13 cellular contexts compared by ENCODE assay signal in genomic region chr11:3043315-3043871, GRCh38. TPM values are rescaled to one million over a fixed set of nuclear protein-coding genes. Genes with fewer than 3 reads are reported as not detected.
DNase-seq lines count a peak whose midpoint lies in the region; ATAC-seq and TF ChIP-seq lines count a peak whose summit lies in the region.
"Had no signal": no experiment of that assay in that cellular context is flagged by ENCODE, and none has a peak within 500 bp of the region (broad histone marks: within the 10 kb centered on the region; RNA-seq: fewer than 3 reads in every experiment).

No MANE protein-coding gene starts in this region.

- H3K27ac ChIP-seq in ACC112 (ENCODE audit: low read depth, low read length), result peak overlapping the region; percentile 70
- H3K27ac ChIP-seq in gastroesophageal sphincter, result peak overlapping the region in 3 of 4 donors; percentile 26 to 48 (median 37)

- H3K27me3 ChIP-seq in ACC112 (ENCODE audit: insufficient read depth, low read length) (no peaks in the 10 kb centered on the region), gastroesophageal sphincter (no peaks in the 10 kb centered on the region)
- H3K27me3 ChIP-seq: upper lobe of left lung had no signal

- H3K4me3 ChIP-seq in ACC112 (ENCODE audit: low read depth, low read length) (no peak overlapping the region), gastroesophageal sphincter (no peak overlapping the region)
- H3K4me3 ChIP-seq: upper lobe of left lung had no signal

- no peak overlapping the region for H2AFZ ChIP-seq in ACC112 (ENCODE audit: low read length, unreplicated experiment)

- H3K27me3 Mint-ChIP-seq in activated T-helper 1 cell treated with anti-CD3 and anti-CD28 coated beads, Interleukin-12 subunit alpha, Interleukin-12 subunit beta, Interleukin-2, Interleukin-4 antibody, amounts not matched to agents 30 ng/mL and 10 ng/mL and 1 ng/mL, durations not matched to agents 14 hours and 24 hours and 36 hours (ENCODE audit: insufficient read depth), result no peaks in the 10 kb centered on the region
- H3K27me3 Mint-ChIP-seq: activated naive CD4-positive, alpha-beta T cell treated with anti-CD3 and anti-CD28 coated beads, Interleukin-2, amount 50 U/mL, for 24 hours had no signal

- no peak for DNase-seq in activated T-helper 1 cell treated with anti-CD3 and anti-CD28 coated beads, Interleukin-12 subunit alpha, Interleukin-12 subunit beta, Interleukin-2, Interleukin-4 antibody, amounts not matched to agents 30 ng/mL and 10 ng/mL and 1 ng/mL, durations not matched to agents 14 hours and 24 hours and 36 hours (ENCODE audit: low spot score)
- no peak for DNase-seq in omental fat pad (ENCODE audit: low spot score)
- DNase-seq in effector CD4-positive, alpha-beta T cell, result no peak
- DNase-seq in NCI-H2029 treated with DMSO at 0.1 percent for 48 hours (lab: John Stamatoyannopoulos, UW), result no peak
- DNase-seq in NCI-H510A treated with DMSO at 0.1 percent for 48 hours (lab: John Stamatoyannopoulos, UW), result no peak
- DNase-seq in NCI-H1048 (lab: John Stamatoyannopoulos, UW), result no peak
- DNase-seq: HCEC 1CT; NCI-H524; stimulated activated CD4-positive, alpha-beta T cell treated with anti-CD3 and anti-CD28 coated beads, Interleukin-12 subunit alpha, Interleukin-12 subunit beta, amount 100 ng/mL, for 4 hours; upper lobe of left lung had no signal

- TF ChIP-seq CTCF in gastroesophageal sphincter (IDR thresholded peaks at IDR 0.05), result no peak
- TF ChIP-seq CTCF in omental fat pad (IDR thresholded peaks at IDR 0.05), result no peak

- no peaks in the 10 kb centered on the region for H3K9me3 ChIP-seq in gastroesophageal sphincter
- H3K9me3 ChIP-seq: upper lobe of left lung had no signal

- no peak for TF ChIP-seq POLR2A in gastroesophageal sphincter (IDR thresholded peaks at IDR 0.05)

- TF ChIP-seq EP300 in gastroesophageal sphincter (IDR thresholded peaks at IDR 0.05), result no peak

- H3K36me3 ChIP-seq in ACC112 (ENCODE audit: insufficient read depth, low read length), result peaks cover 16% of the 10 kb centered on the region
- peaks cover 0 to 75% of the 10 kb centered on the region in 2 donors for H3K36me3 ChIP-seq in gastroesophageal sphincter

- WGBS in gastroesophageal sphincter (ENCODE audit: low coverage in 1 of 2), 2 donors, result no CpG with 5 or more reads among the region's 16 CpGs

- intact Hi-C loops in activated T-helper 1 cell treated with anti-CD3 and anti-CD28 coated beads, Interleukin-12 subunit alpha, Interleukin-12 subunit beta, Interleukin-2, Interleukin-4 antibody, amounts not matched to agents 30 ng/mL and 10 ng/mL and 1 ng/mL, durations not matched to agents 14 hours and 24 hours and 36 hours (cut with micrococcal nuclease), result no loop called here

- H3K36me3 Mint-ChIP-seq in activated T-helper 1 cell treated with anti-CD3 and anti-CD28 coated beads, Interleukin-12 subunit alpha, Interleukin-12 subunit beta, Interleukin-2, Interleukin-4 antibody, amounts not matched to agents 30 ng/mL and 10 ng/mL and 1 ng/mL, durations not matched to agents 14 hours and 24 hours and 36 hours (ENCODE audit: low read depth), result peaks cover 20% of the 10 kb centered on the region

- ATAC-seq in gastroesophageal sphincter (peak; percentile 70), omental fat pad (ENCODE audit: low FRiP score) (peak; percentile 50)

- H3K4me3 Mint-ChIP-seq in activated T-helper 1 cell treated with anti-CD3 and anti-CD28 coated beads, Interleukin-12 subunit alpha, Interleukin-12 subunit beta, Interleukin-2, Interleukin-4 antibody, amounts not matched to agents 30 ng/mL and 10 ng/mL and 1 ng/mL, durations not matched to agents 14 hours and 24 hours and 36 hours, result no peak overlapping the region
- H3K4me3 Mint-ChIP-seq: activated naive CD4-positive, alpha-beta T cell treated with anti-CD3 and anti-CD28 coated beads, Interleukin-2, amount 50 U/mL, for 24 hours had no signal

- H3K4me1 ChIP-seq in ACC112 (ENCODE audit: control insufficient read depth, insufficient read depth, low read length, unreplicated experiment) (peaks cover 25% of the 10 kb centered on the region), gastroesophageal sphincter (peaks cover 0 to 33% (median 12%) of the 10 kb centered on the region in 3 donors)

- peaks cover 61% of the 10 kb centered on the region for H3K79me2 ChIP-seq in ACC112 (ENCODE audit: control insufficient read depth, insufficient read depth, low read length, unreplicated experiment)

- no peaks in the 10 kb centered on the region for H3K9me3 Mint-ChIP-seq in activated T-helper 1 cell treated with anti-CD3 and anti-CD28 coated beads, Interleukin-12 subunit alpha, Interleukin-12 subunit beta, Interleukin-2, Interleukin-4 antibody, amounts not matched to agents 30 ng/mL and 10 ng/mL and 1 ng/mL, durations not matched to agents 14 hours and 24 hours and 36 hours
- H3K9me3 Mint-ChIP-seq: activated naive CD4-positive, alpha-beta T cell treated with anti-CD3 and anti-CD28 coated beads, Interleukin-2, amount 50 U/mL, for 24 hours had no signal

- no peaks in the 10 kb centered on the region for H3K4me1 Mint-ChIP-seq in activated T-helper 1 cell treated with anti-CD3 and anti-CD28 coated beads, Interleukin-12 subunit alpha, Interleukin-12 subunit beta, Interleukin-2, Interleukin-4 antibody, amounts not matched to agents 30 ng/mL and 10 ng/mL and 1 ng/mL, durations not matched to agents 14 hours and 24 hours and 36 hours (ENCODE audit: low read depth)

- peak overlapping the region; percentile 70 for H3K27ac Mint-ChIP-seq in activated T-helper 1 cell treated with anti-CD3 and anti-CD28 coated beads, Interleukin-12 subunit alpha, Interleukin-12 subunit beta, Interleukin-2, Interleukin-4 antibody, amounts not matched to agents 30 ng/mL and 10 ng/mL and 1 ng/mL, durations not matched to agents 14 hours and 24 hours and 36 hours

RNA-seq across cellular contexts. Expression of gene CARS1, which starts 13.8 kb away (rescaled TPM):
- 60.5 and 63.6 TPM in 2 replicates for total RNA-seq in activated T-helper 1 cell treated with anti-CD3 and anti-CD28 coated beads, Interleukin-12 subunit alpha, Interleukin-12 subunit beta, Interleukin-2, Interleukin-4 antibody, amounts not matched to agents 30 ng/mL and 10 ng/mL and 1 ng/mL, durations not matched to agents 14 hours and 24 hours and 36 hours
- total RNA-seq in gastroesophageal sphincter, result 10 to 100 TPM; 29.1 to 41.5 (median 31.2) TPM
- total RNA-seq in omental fat pad, result 10 to 100 TPM; 40.6 to 69.7 (median 57.8) TPM

RNA-seq across cellular contexts. Expression of gene NAP1L4, which starts 51.3 kb away (rescaled TPM):
- total RNA-seq in activated T-helper 1 cell treated with anti-CD3 and anti-CD28 coated beads, Interleukin-12 subunit alpha, Interleukin-12 subunit beta, Interleukin-2, Interleukin-4 antibody, amounts not matched to agents 30 ng/mL and 10 ng/mL and 1 ng/mL, durations not matched to agents 14 hours and 24 hours and 36 hours, result 284 and 285 TPM in 2 replicates
- total RNA-seq in gastroesophageal sphincter (100 to 1,000 TPM; 107 to 175 (median 137) TPM), omental fat pad (10 to 100 TPM; 58.2 to 90.0 (median 82.2) TPM)
